25 cellular contexts compared by ENCODE assay signal in the genomic region with DNA sequence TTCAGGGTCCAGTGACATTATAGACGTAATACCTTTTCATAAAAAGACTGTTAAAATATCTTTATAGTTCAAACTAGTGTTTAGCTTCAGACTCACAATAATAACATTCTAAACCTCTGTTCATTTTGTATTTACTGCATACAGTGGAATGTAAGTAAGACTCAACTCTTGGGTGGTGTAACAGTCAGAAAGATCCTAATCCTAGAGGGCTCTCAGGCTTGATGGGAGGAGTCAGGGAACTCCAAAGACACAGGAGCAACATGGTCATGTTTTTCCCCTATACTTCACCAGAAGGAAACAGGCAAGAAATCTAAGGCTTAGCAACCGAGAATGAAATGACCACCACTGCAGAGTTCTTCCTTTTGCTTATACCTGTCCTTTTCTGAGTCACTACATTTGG.
"Had no signal": no experiment of that assay in that cellular context is flagged by ENCODE, and none has a peak within 500 bp of the region (broad histone marks: within the 10 kb centered on the region; RNA-seq: fewer than 3 reads in every experiment).

No MANE protein-coding gene starts in this region.

- ATAC-seq: activated CD4-positive, CD25-positive, alpha-beta regulatory T cell treated with anti-CD3 and anti-CD28 coated beads, Interleukin-2, amount 50 U/mL, for 24 hours; activated CD8-positive, alpha-beta T cell treated with anti-CD3 and anti-CD28 coated beads, Interleukin-2, amount 10 ng/mL, durations not matched to agents 7 days and 5 days; activated naive CD8-positive, alpha-beta T cell treated with anti-CD3 and anti-CD28 coated beads, Interleukin-2, amount 50 U/mL, for 24 hours; gastroesophageal sphincter; heart right ventricle; left colon; T-cell had no signal

- H3K4me3 Mint-ChIP-seq: activated CD4-positive, alpha-beta T cell treated with anti-CD3 and anti-CD28 coated beads, Interleukin-2, amount 10 ng/mL, durations not matched to agents 7 days and 5 days; activated CD8-positive, alpha-beta T cell treated with anti-CD3 and anti-CD28 coated beads, Interleukin-2, amount 10 ng/mL, durations not matched to agents 7 days and 5 days; activated naive CD4-positive, alpha-beta T cell treated with anti-CD3 and anti-CD28 coated beads, Interleukin-2, amount 10 ng/mL, durations not matched to agents 7 days and 5 days; activated naive CD8-positive, alpha-beta T cell treated with anti-CD3 and anti-CD28 coated beads, Interleukin-2, amount 50 U/mL, for 24 hours; nephron; T-cell had no signal

- H3K27me3 Mint-ChIP-seq: activated naive CD4-positive, alpha-beta T cell treated with anti-CD3 and anti-CD28 coated beads, Interleukin-2, amount 10 ng/mL, durations not matched to agents 7 days and 5 days; activated naive CD8-positive, alpha-beta T cell treated with anti-CD3 and anti-CD28 coated beads, Interleukin-2, amount 50 U/mL, for 24 hours; T-cell had no signal

- H3K9me3 ChIP-seq: colonic mucosa, gastroesophageal sphincter, heart right ventricle, thyroid gland had no signal

- H3K27ac Mint-ChIP-seq: activated CD4-positive, alpha-beta T cell treated with anti-CD3 and anti-CD28 coated beads, Interleukin-2, amount 10 ng/mL, durations not matched to agents 7 days and 5 days; activated CD8-positive, alpha-beta T cell treated with anti-CD3 and anti-CD28 coated beads, Interleukin-2, amount 10 ng/mL, durations not matched to agents 7 days and 5 days; activated naive CD4-positive, alpha-beta T cell treated with anti-CD3 and anti-CD28 coated beads, Interleukin-2, amount 10 ng/mL, durations not matched to agents 7 days and 5 days; activated naive CD8-positive, alpha-beta T cell treated with anti-CD3 and anti-CD28 coated beads, Interleukin-2, amount 50 U/mL, for 24 hours had no signal

- H3K36me3 ChIP-seq: brain microvascular endothelial cell, colonic mucosa, thyroid gland had no signal

- H3K9me3 Mint-ChIP-seq: activated CD4-positive, alpha-beta T cell treated with anti-CD3 and anti-CD28 coated beads, Interleukin-2, amount 10 ng/mL, durations not matched to agents 7 days and 5 days; activated naive CD4-positive, alpha-beta T cell treated with anti-CD3 and anti-CD28 coated beads, Interleukin-2, amount 10 ng/mL, durations not matched to agents 7 days and 5 days; activated naive CD8-positive, alpha-beta T cell treated with anti-CD3 and anti-CD28 coated beads, Interleukin-2, amount 50 U/mL, for 24 hours; nephron; T-cell had no signal

- H3K27me3 ChIP-seq: brain microvascular endothelial cell, colonic mucosa, gastroesophageal sphincter, heart right ventricle, thyroid gland had no signal

- DNase-seq: activated CD4-positive, alpha-beta T cell treated with anti-CD3 and anti-CD28 coated beads, Interleukin-2, amount 10 ng/mL, durations not matched to agents 7 days and 5 days; activated CD8-positive, alpha-beta T cell treated with anti-CD3 and anti-CD28 coated beads, Interleukin-2, amount 10 ng/mL, durations not matched to agents 7 days and 5 days; activated effector memory CD4-positive, alpha-beta T cell treated with Interleukin-2 at 50 U/mL for 16 hours; activated naive CD4-positive, alpha-beta T cell treated with anti-CD3 and anti-CD28 coated beads, Interleukin-2, amount 10 ng/mL, durations not matched to agents 7 days and 5 days; activated naive CD8-positive, alpha-beta T cell treated with anti-CD3 and anti-CD28 coated beads, Interleukin-2, amount 50 U/mL, for 24 hours; activated T-cell treated with anti-CD3 and anti-CD28 coated beads, Interleukin-2, amount 50 U/mL, for 48 hours; aorta; brain microvascular endothelial cell; central memory CD4-positive, alpha-beta T cell; colonic mucosa; heart right ventricle; left colon; midbrain; occipital lobe; posterior cingulate gyrus; retina; stimulated activated CD4-positive, alpha-beta T cell treated with anti-CD3 and anti-CD28 coated beads, Interleukin-2, amount 100 ng/mL, for 24 hours; stimulated activated naive CD4-positive, alpha-beta T cell treated with Interleukin-2 at 50 U/mL for 16 hours; T-cell; T1000; thyroid gland had no signal

- H3K4me3 ChIP-seq: colonic mucosa, gastroesophageal sphincter, heart right ventricle, lung, thyroid gland had no signal

- H3K27ac ChIP-seq: brain microvascular endothelial cell, colonic mucosa, gastroesophageal sphincter, heart right ventricle, thyroid gland had no signal

- H3K4me1 ChIP-seq: colonic mucosa had no signal
